Comparison of ENCODE assay signal across 21 cellular contexts in the genomic region with DNA sequence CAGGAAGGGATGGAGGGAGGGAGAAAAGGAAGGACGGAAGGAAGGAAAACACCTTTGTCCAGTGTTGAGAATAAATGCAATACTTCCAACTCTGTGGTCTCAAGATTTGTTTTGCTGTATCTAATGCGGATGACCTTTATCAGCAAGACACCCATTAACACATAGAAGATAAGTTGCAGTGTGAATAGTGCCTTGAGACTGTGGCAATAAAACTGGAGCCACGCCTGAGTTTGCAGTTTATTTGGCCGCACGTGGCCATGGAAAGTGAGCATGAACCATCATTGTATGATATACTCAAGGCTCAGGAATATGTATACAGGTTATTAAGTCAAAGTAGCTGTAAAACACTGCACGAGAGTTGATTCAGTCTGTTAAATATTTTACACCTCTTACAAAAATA.
DNase-seq lines count a peak whose midpoint lies in the region; ATAC-seq, FAIRE-seq and TF ChIP-seq lines count a peak whose summit lies in the region.
"Had no signal": no experiment of that assay in that cellular context is flagged by ENCODE, and none has a peak within 500 bp of the region (broad histone marks: within the 10 kb centered on the region; RNA-seq: fewer than 3 reads in every experiment).

No MANE protein-coding gene starts in this region.

- ATAC-seq in HepG2 (no peak), right lobe of liver (no peak), K562 (peak; percentile 17; the same call in 1 of the 3 replicates), GM18868 (IDR thresholded peaks at IDR 0.05; ENCODE audit: unreplicated experiment) (no peak)
- ATAC-seq: CD8-positive, alpha-beta T cell; Right ventricle myocardium inferior had no signal

- no peak overlapping the region for H3K18ac ChIP-seq in mesenchymal stem cell (ENCODE audit: low read depth in 1 of 2, low read length in 2 of 2)

- H4K20me1 ChIP-seq in HepG2 (ENCODE audit: insufficient read depth, low read length): no peaks in the 10 kb centered on the region
- H4K20me1 ChIP-seq in K562 (replicated peaks; ENCODE audit: control insufficient read depth, insufficient read depth, low read length): no peaks in the 10 kb centered on the region

- H3K4me2 ChIP-seq in HepG2 (ENCODE audit: low read depth, low read length) (no peak overlapping the region), K562 (ENCODE audit: insufficient read depth, low read length) (no peak overlapping the region), mesenchymal stem cell (ENCODE audit: low read length, poor library complexity, severe bottlenecking) (no peak overlapping the region)

- H2BK12ac ChIP-seq in mesenchymal stem cell (ENCODE audit: low read length in 2 of 2): no peak overlapping the region

- DNase-seq in HepG2 (ENCODE audit: low spot score) (no peak), right lobe of liver (no peak), K562 (ENCODE audit: extremely low read depth in 1 of 4, low spot score in 3 of 4) (no peak), mesenchymal stem cell (no peak), right atrium auricular region (ENCODE audit: low spot score) (no peak), NK-92 (lab: John Stamatoyannopoulos, UW; ENCODE audit: unreplicated experiment) (no peak), T-helper 1 cell (no peak)
- DNase-seq: 8988T; C1 segment of cervical spinal cord; CD8-positive, alpha-beta T cell; DMS79; H9; MV-4-11; NCI-H1694 treated with DMSO at 0.1 percent for 48 hours; NCI-H2081 treated with DMSO at 0.1 percent for 48 hours; NCI-H446; NCI-H526; OCI-M1 had no signal

- TF ChIP-seq POLR2A in HepG2 (IDR thresholded peaks at IDR 0.05; ENCODE audit: insufficient read depth in 1 of 2, low read depth in 2 of 2, low read length in 2 of 2) (no peak), right lobe of liver (IDR thresholded peaks at IDR 0.05) (no peak), K562 (conservative IDR thresholded peaks at IDR 0.05) (no peak)

- FAIRE-seq in HepG2 (lab: Jason Lieb, UNC) (no peak), K562 (lab: Jason Lieb, UNC) (no peak)

- H2AK5ac ChIP-seq in mesenchymal stem cell (ENCODE audit: low read length, severe bottlenecking): no peak overlapping the region

- H3K14ac ChIP-seq in mesenchymal stem cell (ENCODE audit: low read length in 2 of 2): no peak overlapping the region

- BruUV-seq in HepG2 (replicated peaks; lab: Mats Ljungman, UMichigan) (no TSS peak), K562 (replicated peaks; lab: Mats Ljungman, UMichigan) (no TSS peak)

- H4K91ac ChIP-seq in mesenchymal stem cell (ENCODE audit: low read length): no peak overlapping the region

- no peak overlapping the region for H4K8ac ChIP-seq in mesenchymal stem cell (ENCODE audit: low read length)

- H2BK15ac ChIP-seq in mesenchymal stem cell (ENCODE audit: low read depth, poor library complexity, severe bottlenecking): no peak overlapping the region

- no peak overlapping the region for H3K23ac ChIP-seq in mesenchymal stem cell (ENCODE audit: low read length in 2 of 2)

- intact Hi-C loops in HepG2 (cut with micrococcal nuclease; ENCODE audit: unreplicated experiment) (no loop called here), right lobe of liver (cut with DNase I) (no loop called here), K562 (cut with micrococcal nuclease) (no loop called here)

- H3K4me1 ChIP-seq in HepG2 (ENCODE audit: insufficient read depth, low read length) (peaks cover 21% of the 10 kb centered on the region), right lobe of liver (no peaks in the 10 kb centered on the region), K562 (replicated peaks in 1 of 2; ENCODE audit: control insufficient read depth in 2 of 2, insufficient read depth in 2 of 2, low read length in 2 of 2) (peaks cover 0 to 19% of the 10 kb centered on the region in 2 experiments; a peak in 4 of 5 replicates), mesenchymal stem cell (ENCODE audit: control insufficient read depth, insufficient read depth, low read depth, low read length) (peaks cover 2% of the 10 kb centered on the region), right atrium auricular region (no peaks in the 10 kb centered on the region)

- H3K9me1 ChIP-seq in K562 (ENCODE audit: control insufficient read depth, insufficient read depth, low read length): no peaks in the 10 kb centered on the region

- no peak overlapping the region for H3K4me3 ChIP-seq in HepG2 (replicated peaks in 1 of 3; ENCODE audit: insufficient read depth in 1 of 3, low read depth in 2 of 3, low read length in 3 of 3)
- H3K4me3 ChIP-seq in right lobe of liver: no peak overlapping the region
- H3K4me3 ChIP-seq in K562: no peak overlapping the region
- no peak overlapping the region for H3K4me3 ChIP-seq in mesenchymal stem cell (ENCODE audit: insufficient read depth in 1 of 2, low read depth in 1 of 2, low read length in 2 of 2)
- H3K4me3 ChIP-seq in right atrium auricular region: no peak overlapping the region
- H3K4me3 ChIP-seq: SJSA1 had no signal

- H2AFZ ChIP-seq in HepG2 (ENCODE audit: low read length): no peak overlapping the region
- peak overlapping the region; percentile 61 for H2AFZ ChIP-seq in K562 (ENCODE audit: low read depth, low read length)
- no peak overlapping the region for H2AFZ ChIP-seq in mesenchymal stem cell (ENCODE audit: low read depth, low read length)

- no peak overlapping the region for H2BK120ac ChIP-seq in mesenchymal stem cell (ENCODE audit: low read depth, low read length)

- H3K79me1 ChIP-seq in mesenchymal stem cell (replicated peaks; ENCODE audit: low read length, poor library complexity, severe bottlenecking): no peaks in the 10 kb centered on the region

- no peak overlapping the region for H3K4ac ChIP-seq in mesenchymal stem cell (ENCODE audit: low read depth in 1 of 2, low read length in 2 of 2)

- H3K79me2 ChIP-seq in HepG2 (ENCODE audit: insufficient read depth, low read length): no peaks in the 10 kb centered on the region
- H3K79me2 ChIP-seq in K562 (ENCODE audit: control insufficient read depth, insufficient read depth, low read length): no peaks in the 10 kb centered on the region

- TF ChIP-seq EP300 in HepG2 (IDR thresholded peaks at IDR 0.05; ENCODE audit: low read depth in 2 of 2, low read length in 2 of 2): no peak
- no peak for TF ChIP-seq EP300 in HepG2 (CRISPR knock-in tag; IDR thresholded peaks at IDR 0.05; ENCODE audit: borderline replicate concordance)
- TF ChIP-seq EP300 in K562 (IDR thresholded peaks at IDR 0.05; ENCODE audit: low read length): no peak

- CTCF ChIA-PET in HepG2 (lab: Yijun Ruan, JAX; ENCODE audit: low intra/inter-chr PET ratio, low total read pairs): no interaction called here
- CTCF ChIA-PET in K562 (lab: Yijun Ruan, JAX; ENCODE audit: low intra/inter-chr PET ratio): no interaction called here

- in situ Hi-C loops in HepG2 (cut with HindIII; ENCODE audit: extremely low pct_ligation_motif_present, low pct_unique_long_range_greater_than_20kb): no loop called here
- in situ Hi-C loops in K562 (cut with MboI): no loop called here

- no peaks in the 10 kb centered on the region for H3K36me3 ChIP-seq in HepG2 (replicated peaks in 1 of 2; ENCODE audit: control insufficient read depth in 1 of 2, insufficient read depth in 2 of 2, low read length in 2 of 2)
- no peaks in the 10 kb centered on the region for H3K36me3 ChIP-seq in right lobe of liver
- H3K36me3 ChIP-seq in K562 (ENCODE audit: control insufficient read depth, insufficient read depth, low read length): no peaks in the 10 kb centered on the region
- no peaks in the 10 kb centered on the region for H3K36me3 ChIP-seq in mesenchymal stem cell (ENCODE audit: control insufficient read depth in 1 of 2, insufficient read depth in 2 of 2, low read depth in 1 of 2, low read length in 2 of 2)
- H3K36me3 ChIP-seq in right atrium auricular region: no peaks in the 10 kb centered on the region
- H3K36me3 ChIP-seq: SJSA1 had no signal

- POLR2A ChIA-PET in HepG2 (lab: Yijun Ruan, JAX) (no interaction called here), K562 (lab: Yijun Ruan, JAX) (interaction anchor here (1.5 kb wide), 1 partner anchor 10 kb away, joined by 5 read pairs; no protein-coding TSS in a partner anchor)

- no peak overlapping the region for H3K9ac ChIP-seq in HepG2 (ENCODE audit: insufficient read depth, low read depth, low read length)
- H3K9ac ChIP-seq in K562 (ENCODE audit: insufficient read depth in 1 of 2, low read depth in 2 of 2, low read length in 2 of 2): no peak overlapping the region
- H3K9ac ChIP-seq in mesenchymal stem cell (ENCODE audit: low read length): no peak overlapping the region

- no peaks in the 10 kb centered on the region for H3K9me3 ChIP-seq in HepG2 (ENCODE audit: low read length)
- H3K9me3 ChIP-seq in right lobe of liver: no peaks in the 10 kb centered on the region
- no peaks in the 10 kb centered on the region for H3K9me3 ChIP-seq in K562 (replicated peaks; ENCODE audit: control insufficient read depth, insufficient read depth, low read depth, low read length)
- no peaks in the 10 kb centered on the region for H3K9me3 ChIP-seq in mesenchymal stem cell (ENCODE audit: control insufficient read depth, low read length)
- H3K9me3 ChIP-seq in right atrium auricular region: no peaks in the 10 kb centered on the region
- H3K9me3 ChIP-seq: SJSA1 had no signal

- H3K27ac ChIP-seq in HepG2 (ENCODE audit: extremely low read length, insufficient read depth, low read length) (no peak overlapping the region), right lobe of liver (no peak overlapping the region), K562 (ENCODE audit: extremely low read depth, low read depth, low read length) (no peak overlapping the region), mesenchymal stem cell (ENCODE audit: low read length, poor library complexity, severe bottlenecking) (peak overlapping the region; percentile 8), right atrium auricular region (no peak overlapping the region)
- H3K27ac ChIP-seq: SJSA1 had no signal

- TF ChIP-seq RAD21 in HepG2 (CRISPR knock-in tag; IDR thresholded peaks at IDR 0.05): no peak
- no peak for TF ChIP-seq RAD21 in K562 (CRISPR knock-in tag; conservative IDR thresholded peaks at IDR 0.05 in 1 of 2, IDR thresholded peaks at IDR 0.05 in 1 of 2)

- TF ChIP-seq CTCF in HepG2 (CRISPR knock-in tag; IDR thresholded peaks at IDR 0.05) (no peak), right lobe of liver (IDR thresholded peaks at IDR 0.05) (no peak), K562 (IDR thresholded peaks at IDR 0.05 in 2 of 3, conservative IDR thresholded peaks at IDR 0.05 in 1 of 3; ENCODE audit: insufficient read depth in 2 of 3, low read depth in 1 of 3, low read length in 3 of 3) (no peak), right atrium auricular region (IDR thresholded peaks at IDR 0.05) (no peak)

- no peak overlapping the region for H2BK5ac ChIP-seq in mesenchymal stem cell (ENCODE audit: low read depth, low read length, poor library complexity, severe bottlenecking)

- H3K27me3 ChIP-seq in HepG2 (ENCODE audit: control insufficient read depth in 1 of 2, insufficient read depth in 2 of 2, low read length in 2 of 2): no peaks in the 10 kb centered on the region
- no peaks in the 10 kb centered on the region for H3K27me3 ChIP-seq in right lobe of liver
- no peaks in the 10 kb centered on the region for H3K27me3 ChIP-seq in K562 (ENCODE audit: control insufficient read depth in 2 of 2, insufficient read depth in 2 of 2, low read length in 2 of 2)
- no peaks in the 10 kb centered on the region for H3K27me3 ChIP-seq in mesenchymal stem cell (ENCODE audit: control insufficient read depth in 1 of 2, insufficient read depth in 1 of 2, low read length in 2 of 2)
- no peaks in the 10 kb centered on the region for H3K27me3 ChIP-seq in right atrium auricular region
- H3K27me3 ChIP-seq: SJSA1 had no signal

- WGBS in HepG2 (ENCODE audit: low lambda C conversion rate): 96% methylated on average over 6 of the region's 6 CpGs
- 81% methylated on average over 6 of the region's 6 CpGs for WGBS in right lobe of liver (ENCODE audit: insufficient coverage, low coverage, low lambda C conversion rate, missing lambda C conversion rate)
- WGBS in K562 (ENCODE audit: insufficient coverage, low coverage, missing lambda C conversion rate): 34% methylated on average over 5 of the region's 6 CpGs
- 64% methylated on average over 4 of the region's 6 CpGs for WGBS in mesenchymal stem cell
